ENCODE assay signal across 12 cellular contexts in genomic region chr4:108141213-108142045, GRCh38. TPM values are rescaled to one million over a fixed set of nuclear protein-coding genes. Genes with fewer than 3 reads are reported as not detected.
DNase-seq lines count a peak whose midpoint lies in the region; ATAC-seq and TF ChIP-seq lines count a peak whose summit lies in the region.
"Had no signal": no experiment of that assay in that cellular context is flagged by ENCODE, and none has a peak within 500 bp of the region (broad histone marks: within the 10 kb centered on the region; RNA-seq: fewer than 3 reads in every experiment).

No MANE protein-coding gene starts in this region.

- H3K36me3 ChIP-seq in neural progenitor cell = no peaks in the 10 kb centered on the region
- H3K36me3 ChIP-seq: thyroid gland had no signal

- no peaks in the 10 kb centered on the region for H3F3A ChIP-seq in neural progenitor cell (ENCODE audit: low read depth)

- peaks cover 10% of the 10 kb centered on the region in 2 donors for H3K36me3 Mint-ChIP-seq in activated T-cell treated with anti-CD3 and anti-CD28 coated beads, Interleukin-2, amount 50 U/mL, for 72 hours (ENCODE audit: insufficient read depth in 2 of 2)
- peaks cover 15% of the 10 kb centered on the region for H3K36me3 Mint-ChIP-seq in neural progenitor cell
- H3K36me3 Mint-ChIP-seq in endothelial cell (ENCODE audit: low read depth, unreplicated experiment) = no peaks in the 10 kb centered on the region

- peak; percentile 34 for ATAC-seq in HG03565 (IDR thresholded peaks at IDR 0.05; ENCODE audit: unreplicated experiment)
- peak; percentile 62 to 63 for ATAC-seq in activated T-cell treated with anti-CD3 and anti-CD28 coated beads, Interleukin-2, amount 50 U/mL, for 72 hours (replicated peaks in 1 of 2)
- ATAC-seq in omental fat pad (ENCODE audit: low FRiP score) = no peak

- H3K4me1 Mint-ChIP-seq in activated T-cell treated with anti-CD3 and anti-CD28 coated beads, Interleukin-2, amount 50 U/mL, for 72 hours (ENCODE audit: low read depth) = peaks cover 99% of the 10 kb centered on the region
- peaks cover 79% of the 10 kb centered on the region for H3K4me1 Mint-ChIP-seq in neural progenitor cell
- H3K4me1 Mint-ChIP-seq in endothelial cell (ENCODE audit: unreplicated experiment) = no peaks in the 10 kb centered on the region

- H3K4me2 ChIP-seq in neural progenitor cell = no peak overlapping the region

- H4K20me1 ChIP-seq in neural progenitor cell (ENCODE audit: low read depth) = no peaks in the 10 kb centered on the region

- H3K27ac ChIP-seq in neural progenitor cell = no peak overlapping the region
- H3K27ac ChIP-seq: RWPE1, thyroid gland had no signal

- TF ChIP-seq CTCF in neural progenitor cell (IDR thresholded peaks at IDR 0.05) = no peak
- no peak for TF ChIP-seq CTCF in endothelial cell (IDR thresholded peaks at IDR 0.05; ENCODE audit: unreplicated experiment)
- no peak for TF ChIP-seq CTCF in omental fat pad (IDR thresholded peaks at IDR 0.05)

- no peak overlapping the region for H3K4me3 ChIP-seq in neural progenitor cell
- H3K4me3 ChIP-seq: thyroid gland had no signal

- H3K9ac ChIP-seq in neural progenitor cell = no peak overlapping the region

- peaks cover 35% of the 10 kb centered on the region for H3K4me1 ChIP-seq in neural progenitor cell

- peak overlapping the region; percentile 96 for H3K27ac Mint-ChIP-seq in activated T-cell treated with anti-CD3 and anti-CD28 coated beads, Interleukin-2, amount 50 U/mL, for 72 hours
- H3K27ac Mint-ChIP-seq in neural progenitor cell (peak overlapping the region; percentile 30), endothelial cell (ENCODE audit: unreplicated experiment) (no peak overlapping the region)

- no peaks in the 10 kb centered on the region for H3K79me2 ChIP-seq in neural progenitor cell (ENCODE audit: low read depth)

- H3K9me3 ChIP-seq in neural progenitor cell (ENCODE audit: low read depth) = no peaks in the 10 kb centered on the region
- H3K9me3 ChIP-seq: thyroid gland had no signal

- no peaks in the 10 kb centered on the region for H3K27me3 Mint-ChIP-seq in activated T-cell treated with anti-CD3 and anti-CD28 coated beads, Interleukin-2, amount 50 U/mL, for 72 hours (ENCODE audit: low read depth)
- peaks cover 2% of the 10 kb centered on the region for H3K27me3 Mint-ChIP-seq in neural progenitor cell (ENCODE audit: insufficient read depth, low read depth)
- H3K27me3 Mint-ChIP-seq in endothelial cell (ENCODE audit: unreplicated experiment) = no peaks in the 10 kb centered on the region

- peak overlapping the region; percentile 84 to 95 for H3K4me3 Mint-ChIP-seq in activated T-cell treated with anti-CD3 and anti-CD28 coated beads, Interleukin-2, amount 50 U/mL, for 72 hours
- H3K4me3 Mint-ChIP-seq in neural progenitor cell (peak overlapping the region; percentile 73), endothelial cell (ENCODE audit: unreplicated experiment) (no peak overlapping the region)

- H3K27me3 ChIP-seq in neural progenitor cell = no peaks in the 10 kb centered on the region
- H3K27me3 ChIP-seq: thyroid gland had no signal

- no peak overlapping the region for H2AFZ ChIP-seq in neural progenitor cell (replicated peaks)

- peak; percentile 63 for DNase-seq in activated CD4-positive, alpha-beta T cell treated with anti-CD3 and anti-CD28 coated beads for 48 hours
- no peak for DNase-seq in activated CD4-positive, alpha-beta T cell treated with anti-CD3 and anti-CD28 coated beads, Interleukin-2, amount 50 U/mL, for 1 hour
- peak; percentile 64 to 70 for DNase-seq in activated T-cell treated with anti-CD3 and anti-CD28 coated beads, Interleukin-2, amount 50 U/mL, for 72 hours
- DNase-seq in neural progenitor cell (ENCODE audit: low spot score) (no peak), endothelial cell (ENCODE audit: low spot score) (no peak), omental fat pad (ENCODE audit: low spot score) (no peak), cerebellum (ENCODE audit: low spot score) (no peak)
- DNase-seq: NCI-H2029, occipital lobe, thyroid gland had no signal

- H3K9me3 Mint-ChIP-seq in activated T-cell treated with anti-CD3 and anti-CD28 coated beads, Interleukin-2, amount 50 U/mL, for 72 hours = no peaks in the 10 kb centered on the region
- H3K9me3 Mint-ChIP-seq in neural progenitor cell (no peaks in the 10 kb centered on the region), endothelial cell (ENCODE audit: unreplicated experiment) (no peaks in the 10 kb centered on the region)

RNA-seq across cellular contexts. Expression of gene LEF1, which starts 27.3 kb away (rescaled TPM):
- 100 to 1,000 TPM; 130 to 175 TPM for total RNA-seq in activated T-cell treated with anti-CD3 and anti-CD28 coated beads, Interleukin-2, amount 50 U/mL, for 72 hours
- total RNA-seq in neural progenitor cell (ENCODE audit: low replicate concordance) (15.0 and 19.4 TPM in 2 replicates), endothelial cell (ENCODE audit: unreplicated experiment) (15.9 TPM), omental fat pad (1 to 10 TPM; 2.2 to 8.3 (median 3.7) TPM), cerebellum (18.1 TPM)

Comparison
In these comparisons a context has a peak if more than half of its experiments do, and no peak if none do; other contexts are left out.
1. DNase-seq: peak in activated CD4-positive, alpha-beta T cell treated with anti-CD3 and anti-CD28 coated beads for 48 hours (single experiment) and activated T-cell treated with anti-CD3 and anti-CD28 coated beads, Interleukin-2, amount 50 U/mL, for 72 hours (2 of 2); none in activated CD4-positive, alpha-beta T cell treated with anti-CD3 and anti-CD28 coated beads, Interleukin-2, amount 50 U/mL, for 1 hour (single experiment), neural progenitor cell (single experiment), endothelial cell (single experiment), omental fat pad (single experiment) and cerebellum (single experiment).